ENCODE assay signal across 1 cellular context in genomic region chr17:48578616-48579560, GRCh38.
TF ChIP-seq lines count a peak whose summit lies in the region.

No MANE protein-coding gene starts in this region.

TF ChIP-seq in K562, 482 proteins besides CTCF, POLR2A, EP300 and RAD21 (continued from another document and continues in another):
- TF ChIP-seq ARID3B (CRISPR knock-in tag; IDR thresholded peaks at IDR 0.05; ENCODE audit: borderline replicate concordance), result no peak
- no peak for TF ChIP-seq MXI1 (IDR thresholded peaks at IDR 0.05; ENCODE audit: low read depth, low read length)
- TF ChIP-seq ZNF830 (CRISPR knock-in tag; IDR thresholded peaks at IDR 0.05), result no peak
- no peak for TF ChIP-seq ZNF589 (CRISPR knock-in tag; IDR thresholded peaks at IDR 0.05; ENCODE audit: low read depth)
- TF ChIP-seq NFE2 (IDR thresholded peaks at IDR 0.05; ENCODE audit: low read depth), result no peak
- TF ChIP-seq TEAD2 (tag; IDR thresholded peaks at IDR 0.05), result no peak
- TF ChIP-seq ZBTB40 (IDR thresholded peaks at IDR 0.05), result 0 out of 2 replicates have a peak, but pooled peaks have one; percentile 33
- no peak for TF ChIP-seq ZBTB40 (CRISPR knock-in tag; IDR thresholded peaks at IDR 0.05)
- no peak for TF ChIP-seq CHCHD3 (CRISPR knock-in tag; IDR thresholded peaks at IDR 0.05)
- TF ChIP-seq ZNF707 (CRISPR knock-in tag; conservative IDR thresholded peaks at IDR 0.05), result no peak
- TF ChIP-seq MBD2 (IDR thresholded peaks at IDR 0.05; ENCODE audit: borderline replicate concordance, low read depth), result no peak
- TF ChIP-seq BRCA1 (IDR thresholded peaks at IDR 0.05), result no peak
- TF ChIP-seq BRCA1 (CRISPR knock-in tag; IDR thresholded peaks at IDR 0.05), result no peak
- no peak for TF ChIP-seq BCLAF1 (IDR thresholded peaks at IDR 0.05; ENCODE audit: borderline replicate concordance in 1 of 2, control insufficient read depth in 1 of 2, low read depth in 2 of 2, low read length in 1 of 2)
- TF ChIP-seq SIN3B (IDR thresholded peaks at IDR 0.05; ENCODE audit: low read depth), result no peak
- TF ChIP-seq RBFOX2 (IDR thresholded peaks at IDR 0.05; ENCODE audit: low read depth, low read length), result peak; percentile 71
- no peak for TF ChIP-seq CTCFL (IDR thresholded peaks at IDR 0.05; ENCODE audit: borderline replicate concordance, insufficient read depth, low read depth, low read length, poor library complexity, severe bottlenecking)
- no peak for TF ChIP-seq FOXM1 (IDR thresholded peaks at IDR 0.05; ENCODE audit: low read depth)
- no peak for TF ChIP-seq FOXM1 (CRISPR knock-in tag; IDR thresholded peaks at IDR 0.05; ENCODE audit: low read depth)
- no peak for TF ChIP-seq SMARCB1 (IDR thresholded peaks at IDR 0.05; ENCODE audit: insufficient read length, low read depth)
- no peak for TF ChIP-seq ID3 (CRISPR knock-in tag; IDR thresholded peaks at IDR 0.05)
- TF ChIP-seq ID3 (tag; IDR thresholded peaks at IDR 0.05), result no peak
- TF ChIP-seq FOXK2 (conservative IDR thresholded peaks at IDR 0.05 in 1 of 2, IDR thresholded peaks at IDR 0.05 in 1 of 2; ENCODE audit: low read depth in 2 of 2), result no peak
- TF ChIP-seq BCL6 (CRISPR knock-in tag; IDR thresholded peaks at IDR 0.05), result no peak
- TF ChIP-seq HMGXB4 (CRISPR knock-in tag; IDR thresholded peaks at IDR 0.05), result 0 out of 2 replicates have a peak, but pooled peaks have one; percentile 40
- TF ChIP-seq ZBTB49 (CRISPR knock-in tag; IDR thresholded peaks at IDR 0.05; ENCODE audit: borderline replicate concordance), result no peak
- TF ChIP-seq SNIP1 (IDR thresholded peaks at IDR 0.05; ENCODE audit: low read depth), result no peak
- TF ChIP-seq RFX1 (IDR thresholded peaks at IDR 0.05), result no peak
- TF ChIP-seq SMARCE1 (IDR thresholded peaks at IDR 0.05), result 0 out of 2 replicates have a peak, but pooled peaks have one; percentile 39
- no peak for TF ChIP-seq SMC3 (conservative IDR thresholded peaks at IDR 0.05; ENCODE audit: insufficient read depth, low read depth, low read length)
- TF ChIP-seq HOXB6 (CRISPR knock-in tag; IDR thresholded peaks at IDR 0.05; ENCODE audit: borderline replicate concordance), result no peak
- TF ChIP-seq EHMT2 (IDR thresholded peaks at IDR 0.05), result no peak
- no peak for TF ChIP-seq ATF2 (CRISPR knock-in tag; IDR thresholded peaks at IDR 0.05)
- no peak for TF ChIP-seq FOS (IDR thresholded peaks at IDR 0.05; ENCODE audit: extremely low read depth, insufficient read length)
